22 cellular contexts compared by ENCODE assay signal in genomic region chr7:31145339-31145738, GRCh38.
A peak's percentile ranks its signal among the peaks of the same experiment; 100 is the strongest.
DNase-seq lines count a peak whose midpoint lies in the region.
"Had no signal": no experiment of that assay in that cellular context is flagged by ENCODE, and none has a peak within 500 bp of the region (broad histone marks: within the 10 kb centered on the region; RNA-seq: fewer than 3 reads in every experiment).

No MANE protein-coding gene starts in this region.

- H2AK5ac ChIP-seq in neuronal stem cell (ENCODE audit: low read depth, low read length), result no peak overlapping the region

- H3K4me3 ChIP-seq in Karpas-422 (ENCODE audit: low read length), result no peak overlapping the region
- no peak overlapping the region for H3K4me3 ChIP-seq in SK-N-MC
- no peak overlapping the region for H3K4me3 ChIP-seq in iPS DF 6.9 (ENCODE audit: low read length)
- no peak overlapping the region for H3K4me3 ChIP-seq in neuronal stem cell (ENCODE audit: low read length in 2 of 2)
- H3K4me3 ChIP-seq: gastrocnemius medialis, upper lobe of left lung had no signal

- H4K20me1 ChIP-seq in Karpas-422 (ENCODE audit: insufficient read depth, low read depth, low read length), result no peaks in the 10 kb centered on the region

- no peak overlapping the region for H2BK120ac ChIP-seq in neuronal stem cell (ENCODE audit: low read depth, low read length)

- H3K4me2 ChIP-seq in Karpas-422 (ENCODE audit: low read depth, low read length, poor library complexity, severe bottlenecking) (no peak overlapping the region), neuronal stem cell (ENCODE audit: insufficient read depth, low read length, poor library complexity, severe bottlenecking) (no peak overlapping the region)

- no peak overlapping the region for H3K23ac ChIP-seq in neuronal stem cell (ENCODE audit: low read depth, low read length, poor library complexity)

- H2BK12ac ChIP-seq in neuronal stem cell (ENCODE audit: low read length), result no peak overlapping the region

- H4K8ac ChIP-seq in neuronal stem cell (ENCODE audit: low read depth, low read length), result no peak overlapping the region

- H3K27me3 ChIP-seq in Karpas-422 (ENCODE audit: low read length), result no peaks in the 10 kb centered on the region
- no peaks in the 10 kb centered on the region for H3K27me3 ChIP-seq in iPS DF 6.9 (ENCODE audit: control insufficient read depth, insufficient read depth, low read length)
- no peaks in the 10 kb centered on the region for H3K27me3 ChIP-seq in neuronal stem cell (ENCODE audit: control insufficient read depth in 3 of 3, insufficient read depth in 3 of 3, low read depth in 1 of 3, low read length in 3 of 3)
- H3K27me3 ChIP-seq: gastrocnemius medialis, upper lobe of left lung had no signal

- H3K4ac ChIP-seq in neuronal stem cell (ENCODE audit: low read length), result no peak overlapping the region

- no peaks in the 10 kb centered on the region for H3K9me2 ChIP-seq in Karpas-422 (replicated peaks; ENCODE audit: insufficient read depth, low read length)

- DNase-seq in NCI-H748 (lab: John Stamatoyannopoulos, UW; ENCODE audit: unreplicated experiment) (peak; percentile 11), NCI-H748 treated with DMSO at 0.1 percent for 48 hours (lab: John Stamatoyannopoulos, UW) (no peak), Karpas-422 (peak; percentile 39), SK-N-MC (ENCODE audit: low read depth, low spot score) (peak; percentile 67), iPS DF 6.9 (ENCODE audit: low read depth, low spot score) (peak; percentile 31), cerebellar nuclear complex (lab: John Stamatoyannopoulos, UW) (no peak), neuronal stem cell (ENCODE audit: low spot score) (no peak), NAMALWA (ENCODE audit: low spot score) (no peak)
- DNase-seq: activated gamma-delta T cell; activated naive CD8-positive, alpha-beta T cell treated with anti-CD3 and anti-CD28 coated beads, Interleukin-2, amount 10 ng/mL, durations not matched to agents 7 days and 5 days; activated T-cell treated with anti-CD3 and anti-CD28 coated beads for 4 hours; BE2C; DMS79; gastrocnemius medialis; NCI-H1048; NCI-H1930; NCI-H345; stimulated activated CD4-positive, alpha-beta T cell treated with anti-CD3 and anti-CD28 coated beads, Interleukin-12 subunit alpha, Interleukin-12 subunit beta, amount 100 ng/mL, for 4 hours; stimulated activated CD4-positive, alpha-beta T cell treated with anti-CD3 and anti-CD28 coated beads, Interleukin-4, amount 100 ng/mL, for 24 hours; substantia nigra; upper lobe of left lung had no signal

- H4K91ac ChIP-seq in neuronal stem cell (ENCODE audit: low read depth, low read length, poor library complexity), result no peak overlapping the region

- H2AFZ ChIP-seq in Karpas-422 (ENCODE audit: low read length) (no peak overlapping the region), neuronal stem cell (ENCODE audit: low read length) (no peak overlapping the region)

- H3K9ac ChIP-seq in Karpas-422 (ENCODE audit: low read length), result no peak overlapping the region
- H3K9ac ChIP-seq in SK-N-MC (ENCODE audit: insufficient read length), result no peak overlapping the region
- no peak overlapping the region for H3K9ac ChIP-seq in neuronal stem cell (ENCODE audit: low read depth, low read length, poor library complexity)

- no peaks in the 10 kb centered on the region for H3K79me1 ChIP-seq in neuronal stem cell (ENCODE audit: low read depth, low read length)

- H3K36me3 ChIP-seq in Karpas-422 (ENCODE audit: insufficient read depth, low read length) (no peaks in the 10 kb centered on the region), SK-N-MC (ENCODE audit: insufficient read depth, low read length) (no peaks in the 10 kb centered on the region), iPS DF 6.9 (ENCODE audit: control insufficient read depth, insufficient read depth, low read length) (no peaks in the 10 kb centered on the region), neuronal stem cell (replicated peaks in 1 of 2; ENCODE audit: control insufficient read depth in 2 of 2, insufficient read depth in 2 of 2, low read length in 2 of 2) (no peaks in the 10 kb centered on the region)
- H3K36me3 ChIP-seq: BE2C, gastrocnemius medialis, upper lobe of left lung had no signal

- H3K4me1 ChIP-seq in Karpas-422 (ENCODE audit: low read length), result no peaks in the 10 kb centered on the region
- H3K4me1 ChIP-seq in iPS DF 6.9 (ENCODE audit: control insufficient read depth, insufficient read depth, low read length), result 0 out of 2 replicates have a peak, but pooled peaks cover 2% of the 10 kb centered on the region
- no peaks in the 10 kb centered on the region for H3K4me1 ChIP-seq in neuronal stem cell (ENCODE audit: control insufficient read depth in 2 of 2, insufficient read depth in 1 of 2, low read depth in 1 of 2, low read length in 2 of 2)
- H3K4me1 ChIP-seq: BE2C, gastrocnemius medialis, upper lobe of left lung had no signal

- H2BK5ac ChIP-seq in neuronal stem cell (ENCODE audit: low read length), result no peak overlapping the region

- H3K79me2 ChIP-seq in Karpas-422 (ENCODE audit: low read length), result no peaks in the 10 kb centered on the region

- H3K27ac ChIP-seq in Karpas-422 (ENCODE audit: low read length) (no peak overlapping the region), SK-N-MC (no peak overlapping the region), iPS DF 6.9 (ENCODE audit: low read length) (no peak overlapping the region), neuronal stem cell (replicated peaks; ENCODE audit: low read length) (no peak overlapping the region)
- H3K27ac ChIP-seq: gastrocnemius medialis, HL-60, upper lobe of left lung had no signal

- H3K18ac ChIP-seq in neuronal stem cell (ENCODE audit: low read length), result no peak overlapping the region

- H3K9me3 ChIP-seq in Karpas-422 (ENCODE audit: low read length), result no peaks in the 10 kb centered on the region
- no peaks in the 10 kb centered on the region; the same call in 1 of the 2 replicates for H3K9me3 ChIP-seq in SK-N-MC (ENCODE audit: low read depth, low read length)
- H3K9me3 ChIP-seq in iPS DF 6.9 (ENCODE audit: control insufficient read depth, insufficient read depth, low read length), result no peaks in the 10 kb centered on the region
- H3K9me3 ChIP-seq in neuronal stem cell (replicated peaks in 1 of 2; ENCODE audit: control insufficient read depth in 2 of 2, insufficient read depth in 1 of 2, low read depth in 1 of 2, low read length in 2 of 2), result peaks cover 0 to 1% of the 10 kb centered on the region in 2 donors
- H3K9me3 ChIP-seq: BE2C, gastrocnemius medialis, upper lobe of left lung had no signal

- H3K14ac ChIP-seq in neuronal stem cell (ENCODE audit: low read length), result no peak overlapping the region

- no peak overlapping the region for H2BK15ac ChIP-seq in neuronal stem cell (ENCODE audit: low read length)

Comparison
In these comparisons a context has a peak if more than half of its experiments do, and no peak if none do; other contexts are left out.
1. DNase-seq: peak in NCI-H748 (single experiment), Karpas-422 (single experiment), SK-N-MC (single experiment) and iPS DF 6.9 (single experiment); none in NCI-H748 treated with DMSO at 0.1 percent for 48 hours (single experiment), cerebellar nuclear complex (0 of 2), neuronal stem cell (single experiment) and NAMALWA (single experiment).